Comparison of ENCODE assay signal across 20 cellular contexts in genomic region chr11:16827139-16827538, GRCh38.
"Had no signal": no experiment of that assay in that cellular context is flagged by ENCODE, and none has a peak within 500 bp of the region (broad histone marks: within the 10 kb centered on the region; RNA-seq: fewer than 3 reads in every experiment).

No MANE protein-coding gene starts in this region.

- H3K4me3 Mint-ChIP-seq: activated naive CD8-positive, alpha-beta T cell treated with anti-CD3 and anti-CD28 coated beads, Interleukin-2, amount 10 ng/mL, durations not matched to agents 7 days and 5 days; endodermal cell; natural killer cell; stimulated activated memory B cell treated with anti-CD40 and anti-IgM and Interleukin-4, amounts not matched to agents 10 μg/mL and 1 μg/mL and 100 μg/mL, for 72 hours; T-helper 1 cell treated with Interleukin-12 subunit alpha and Interleukin-12 subunit beta and Interleukin-4 antibody, amounts not matched to agents 30 μg/mL and 1 μg/mL, for 36 hours had no signal

- H3K9me3 Mint-ChIP-seq: activated naive CD8-positive, alpha-beta T cell treated with anti-CD3 and anti-CD28 coated beads, Interleukin-2, amount 10 ng/mL, durations not matched to agents 7 days and 5 days; endodermal cell; natural killer cell; stimulated activated memory B cell treated with anti-CD40 and anti-IgM and Interleukin-4, amounts not matched to agents 10 μg/mL and 1 μg/mL and 100 μg/mL, for 72 hours; T-helper 1 cell treated with Interleukin-12 subunit alpha and Interleukin-12 subunit beta and Interleukin-4 antibody, amounts not matched to agents 30 μg/mL and 1 μg/mL, for 36 hours had no signal

- H3K36me3 Mint-ChIP-seq: activated naive CD8-positive, alpha-beta T cell treated with anti-CD3 and anti-CD28 coated beads, Interleukin-2, amount 10 ng/mL, durations not matched to agents 7 days and 5 days; natural killer cell had no signal

- H3K27me3 ChIP-seq: esophagus squamous epithelium, gastrocnemius medialis, ovary, upper lobe of right lung had no signal

- H3K36me3 ChIP-seq: gastrocnemius medialis, ovary had no signal

- H3K9me3 ChIP-seq: esophagus squamous epithelium, gastrocnemius medialis, ovary, psoas muscle, upper lobe of right lung had no signal

- H3K27ac ChIP-seq: coronary artery, esophagus squamous epithelium, gastrocnemius medialis, ovary, psoas muscle, upper lobe of right lung had no signal

- H3K4me1 Mint-ChIP-seq: activated naive CD8-positive, alpha-beta T cell treated with anti-CD3 and anti-CD28 coated beads, Interleukin-2, amount 10 ng/mL, durations not matched to agents 7 days and 5 days; natural killer cell; stimulated activated memory B cell treated with anti-CD40 and anti-IgM and Interleukin-4, amounts not matched to agents 10 μg/mL and 1 μg/mL and 100 μg/mL, for 72 hours had no signal

- H3K4me3 ChIP-seq: coronary artery, esophagus squamous epithelium, gastrocnemius medialis, ovary, psoas muscle, upper lobe of right lung had no signal

- H3K27me3 Mint-ChIP-seq: stimulated activated memory B cell treated with anti-CD40 and anti-IgM and Interleukin-4, amounts not matched to agents 10 μg/mL and 1 μg/mL and 100 μg/mL, for 72 hours had no signal

- DNase-seq: activated CD4-positive, alpha-beta T cell treated with anti-CD3 and anti-CD28 coated beads for 1 hour; activated naive CD8-positive, alpha-beta T cell treated with anti-CD3 and anti-CD28 coated beads, Interleukin-2, amount 10 ng/mL, durations not matched to agents 7 days and 5 days; amygdala; cerebellar nuclear complex; endodermal cell; esophagus squamous epithelium; gastrocnemius medialis; hypothalamus; left ventricle myocardium superior; mammary epithelial cell; midbrain; natural killer cell; ovary; psoas muscle; right cardiac atrium; stimulated activated CD4-positive, alpha-beta T cell treated with anti-CD3 and anti-CD28 coated beads, Interleukin-12 subunit alpha, Interleukin-12 subunit beta, amount 100 ng/mL, for 4 hours; upper lobe of right lung had no signal

- H3K27ac Mint-ChIP-seq: activated naive CD8-positive, alpha-beta T cell treated with anti-CD3 and anti-CD28 coated beads, Interleukin-2, amount 10 ng/mL, durations not matched to agents 7 days and 5 days; natural killer cell; stimulated activated memory B cell treated with anti-CD40 and anti-IgM and Interleukin-4, amounts not matched to agents 10 μg/mL and 1 μg/mL and 100 μg/mL, for 72 hours; T-helper 1 cell treated with Interleukin-12 subunit alpha and Interleukin-12 subunit beta and Interleukin-4 antibody, amounts not matched to agents 30 μg/mL and 1 μg/mL, for 36 hours had no signal

- ATAC-seq: gastrocnemius medialis; natural killer cell; psoas muscle; right cardiac atrium; stimulated activated memory B cell treated with anti-CD40 and anti-IgM and Interleukin-4, amounts not matched to agents 10 μg/mL and 1 μg/mL and 100 μg/mL, for 72 hours; upper lobe of right lung had no signal

- H3K4me1 ChIP-seq: gastrocnemius medialis, psoas muscle, upper lobe of right lung had no signal
